In the genomic region with DNA sequence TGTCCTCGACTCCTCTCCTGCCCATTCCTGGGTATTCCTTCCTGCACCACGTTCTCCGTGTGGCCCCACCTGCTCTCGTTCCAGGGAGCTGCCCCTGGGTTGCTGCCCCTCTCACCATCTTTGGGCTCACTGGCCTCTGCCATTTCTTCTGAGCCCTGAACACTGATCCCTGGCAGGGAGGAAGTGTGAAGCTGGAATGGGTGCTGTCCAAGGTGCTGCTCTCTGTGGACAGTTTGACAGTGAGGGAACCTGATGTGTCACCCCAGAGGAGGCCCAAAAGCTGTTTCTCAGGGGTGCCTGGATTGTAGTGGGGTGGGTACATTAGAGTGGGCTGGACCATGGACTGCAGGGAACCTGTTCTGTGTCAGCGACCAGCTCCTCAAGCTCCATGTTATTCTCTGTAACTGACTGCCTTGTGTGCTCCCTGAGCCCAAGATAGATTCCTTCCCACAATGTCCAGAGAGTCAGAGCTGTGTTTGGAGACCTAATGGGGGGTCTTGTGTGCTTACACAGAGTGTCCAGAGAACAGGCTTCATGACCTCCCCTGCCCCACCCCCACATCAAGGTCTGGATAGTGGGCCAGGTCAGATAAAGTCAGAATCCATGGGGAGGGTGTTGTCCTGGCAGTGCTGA, we compare ENCODE assay signal across 11 cellular contexts. TPM values are rescaled to one million over a fixed set of nuclear protein-coding genes. Genes with fewer than 3 reads are reported as not detected.
A peak's percentile ranks its signal among the peaks of the same experiment; 100 is the strongest.
DNase-seq lines count a peak whose midpoint lies in the region; ATAC-seq and TF ChIP-seq lines count a peak whose summit lies in the region.
"Had no signal": no experiment of that assay in that cellular context is flagged by ENCODE, and none has a peak within 500 bp of the region (broad histone marks: within the 10 kb centered on the region; RNA-seq: fewer than 3 reads in every experiment).

No MANE protein-coding gene starts in this region.

- H3K36me3 ChIP-seq in adipocyte (ENCODE audit: control insufficient read depth, insufficient read depth, low read length, severe bottlenecking) (no peaks in the 10 kb centered on the region), lower lobe of right lung (no peaks in the 10 kb centered on the region)

- no peak overlapping the region for H3K27ac ChIP-seq in lower lobe of right lung

- no peaks in the 10 kb centered on the region for H3K4me1 Mint-ChIP-seq in osteocyte (ENCODE audit: unreplicated experiment)

- no peak overlapping the region for H3K27ac Mint-ChIP-seq in osteocyte (ENCODE audit: unreplicated experiment)
- H3K27ac Mint-ChIP-seq: T-helper 17 cell had no signal

- H3K9ac ChIP-seq in adipocyte (ENCODE audit: low read length), result no peak overlapping the region

- H3K4me3 Mint-ChIP-seq in osteocyte (ENCODE audit: unreplicated experiment), result no peak overlapping the region
- H3K4me3 Mint-ChIP-seq: T-helper 17 cell had no signal

- TF ChIP-seq CTCF in GM13977 (IDR thresholded peaks at IDR 0.05; ENCODE audit: extremely low read depth, insufficient read depth, missing control alignments) (no peak), lower lobe of right lung (IDR thresholded peaks at IDR 0.05) (no peak), osteocyte (IDR thresholded peaks at IDR 0.05) (no peak)

- H3K9me3 Mint-ChIP-seq in osteocyte (ENCODE audit: unreplicated experiment), result peaks cover 9% of the 10 kb centered on the region

- in situ Hi-C loops in GM13977 (cut with MboI; ENCODE audit: low pct_unique_long_range_greater_than_20kb, low sequenced_read_pairs, unreplicated experiment), result no loop called here

- ATAC-seq in lower lobe of right lung, result peak; percentile 37 to 45
- no peak for ATAC-seq in GM18909 (IDR thresholded peaks at IDR 0.05; ENCODE audit: poor library complexity, unreplicated experiment)
- no peak for ATAC-seq in HG03432 (IDR thresholded peaks at IDR 0.05; ENCODE audit: unreplicated experiment)
- ATAC-seq: T-helper 17 cell had no signal

- H3K4me3 ChIP-seq in adipocyte (ENCODE audit: low read length) (no peak overlapping the region), lower lobe of right lung (no peak overlapping the region)

- H3K27me3 Mint-ChIP-seq in osteocyte (ENCODE audit: unreplicated experiment), result no peaks in the 10 kb centered on the region

- no peaks in the 10 kb centered on the region for H3K36me3 Mint-ChIP-seq in osteocyte (ENCODE audit: unreplicated experiment)

- H3K9me3 ChIP-seq in adipocyte (ENCODE audit: control insufficient read depth, low read length) (peaks cover 8% of the 10 kb centered on the region), lower lobe of right lung (no peaks in the 10 kb centered on the region)

- H3K4me1 ChIP-seq in adipocyte (ENCODE audit: control insufficient read depth, insufficient read depth, low read length), result peaks cover under 1% of the 10 kb centered on the region
- no peaks in the 10 kb centered on the region for H3K4me1 ChIP-seq in lower lobe of right lung

- DNase-seq in GM13977 (ENCODE audit: low spot score), result peak; percentile 31
- peak; percentile 16 for DNase-seq in LHCN-M2 (ENCODE audit: low read depth)
- DNase-seq in adipocyte (ENCODE audit: low read depth), result peak; percentile 53
- no peak for DNase-seq in lower lobe of right lung
- no peak for DNase-seq in effector CD8-positive, alpha-beta T cell (lab: John Stamatoyannopoulos, UW)
- DNase-seq in osteocyte (ENCODE audit: extremely low spot score, unreplicated experiment), result no peak
- DNase-seq: T-helper 17 cell had no signal

- H3K27me3 ChIP-seq in adipocyte (replicated peaks; ENCODE audit: control insufficient read depth, insufficient read depth, low read length), result peaks cover 33% of the 10 kb centered on the region
- peaks cover 21% of the 10 kb centered on the region for H3K27me3 ChIP-seq in lower lobe of right lung (ENCODE audit: low read depth)

- intact Hi-C loops in lower lobe of right lung (cut with DNase I), result no loop called here

RNA-seq across cellular contexts. Expression of gene CEACAM8, which starts 7.2 kb away (rescaled TPM):
- total RNA-seq in LHCN-M2 (2014; rRNA removed), result not detected in 2 replicates
- polyA plus RNA-seq in LHCN-M2 (2012), result not detected
- total RNA-seq in lower lobe of right lung, result 0.53 TPM
- not detected in 2 replicates for total RNA-seq in osteocyte
- total RNA-seq: cerebellum, HT1080, T-helper 17 cell had no signal

Comparison
In these comparisons a context has a peak if more than half of its experiments do, and no peak if none do; other contexts are left out.
1. DNase-seq: peak in GM13977 (single experiment), LHCN-M2 (single experiment) and adipocyte (single experiment); none in lower lobe of right lung (single experiment), effector CD8-positive, alpha-beta T cell (single experiment) and osteocyte (single experiment).
2. ATAC-seq: peak in lower lobe of right lung (2 of 2); none in GM18909 (single experiment) and HG03432 (single experiment).